11 cellular contexts compared by ENCODE assay signal in genomic region chr1:51514733-51515132, GRCh38. TPM values are rescaled to one million over a fixed set of nuclear protein-coding genes. Genes with fewer than 3 reads are reported as not detected.
DNase-seq lines count a peak whose midpoint lies in the region; ATAC-seq and TF ChIP-seq lines count a peak whose summit lies in the region.
"Had no signal": no experiment of that assay in that cellular context is flagged by ENCODE, and none has a peak within 500 bp of the region (broad histone marks: within the 10 kb centered on the region; RNA-seq: fewer than 3 reads in every experiment).

No MANE protein-coding gene starts in this region.

- no peak for DNase-seq in activated CD8-positive, alpha-beta memory T cell treated with anti-CD3 and anti-CD28 coated beads, Interleukin-2, amount 10 ng/mL, durations not matched to agents 7 days and 5 days
- DNase-seq in activated CD8-positive, alpha-beta memory T cell treated with anti-CD3 and anti-CD28 coated beads for 24 hours, result no peak
- DNase-seq in SK-N-MC (ENCODE audit: low read depth, low spot score) (no peak), globus pallidus (ENCODE audit: low spot score) (peak; percentile 20), stomach (no peak), RPMI8226 (no peak), hippocampal formation (lab: John Stamatoyannopoulos, UW) (no peak)
- DNase-seq: activated CD4-positive, alpha-beta T cell treated with anti-CD3 and anti-CD28 coated beads, Interleukin-2, amount 50 U/mL, for 4 hours; AML-193; effector CD4-positive, alpha-beta T cell had no signal

- CTCF ChIA-PET in activated CD8-positive, alpha-beta memory T cell treated with anti-CD3 and anti-CD28 coated beads, Interleukin-2, amount 10 ng/mL, durations not matched to agents 7 days and 5 days (lab: Charles Lee), result no interaction called here

- no peaks in the 10 kb centered on the region for H3K9me3 ChIP-seq in SK-N-MC (ENCODE audit: low read depth, low read length)
- no peaks in the 10 kb centered on the region for H3K9me3 ChIP-seq in stomach

- H3K9me3 Mint-ChIP-seq in activated CD8-positive, alpha-beta memory T cell treated with anti-CD3 and anti-CD28 coated beads, Interleukin-2, amount 10 ng/mL, durations not matched to agents 7 days and 5 days (ENCODE audit: low read depth), result no peaks in the 10 kb centered on the region

- TF ChIP-seq EP300 in stomach (IDR thresholded peaks at IDR 0.05), result no peak

- no peak for TF ChIP-seq POLR2A in stomach (IDR thresholded peaks at IDR 0.05)

- peak overlapping the region; percentile 67 for H3K9ac ChIP-seq in SK-N-MC (ENCODE audit: insufficient read length)

- intact Hi-C loops in stomach (cut with DNase I; ENCODE audit: low total_unique reads), result no loop called here

- H3K4me3 Mint-ChIP-seq in activated CD8-positive, alpha-beta memory T cell treated with anti-CD3 and anti-CD28 coated beads, Interleukin-2, amount 10 ng/mL, durations not matched to agents 7 days and 5 days, result peak overlapping the region; percentile 78

- H3K4me3 ChIP-seq in SK-N-MC (peak overlapping the region; percentile 92), stomach (peak overlapping the region in 3 of 4 donors; percentile 7 to 38 (median 15))

- peaks cover 57% of the 10 kb centered on the region for H3K4me1 Mint-ChIP-seq in activated CD8-positive, alpha-beta memory T cell treated with anti-CD3 and anti-CD28 coated beads, Interleukin-2, amount 10 ng/mL, durations not matched to agents 7 days and 5 days

- H3K36me3 Mint-ChIP-seq in activated CD8-positive, alpha-beta memory T cell treated with anti-CD3 and anti-CD28 coated beads, Interleukin-2, amount 10 ng/mL, durations not matched to agents 7 days and 5 days, result peaks cover 4% of the 10 kb centered on the region

- H3K27ac Mint-ChIP-seq in activated CD8-positive, alpha-beta memory T cell treated with anti-CD3 and anti-CD28 coated beads, Interleukin-2, amount 10 ng/mL, durations not matched to agents 7 days and 5 days, result peak overlapping the region; percentile 92

- H3K36me3 ChIP-seq in SK-N-MC (ENCODE audit: insufficient read depth, low read length), result no peaks in the 10 kb centered on the region
- H3K36me3 ChIP-seq in stomach, result no peaks in the 10 kb centered on the region

- no peak for TF ChIP-seq CTCF in stomach (IDR thresholded peaks at IDR 0.05)

- H3K4me1 ChIP-seq in stomach, result peaks cover 37 to 82% (median 60%) of the 10 kb centered on the region in 4 donors

- ATAC-seq in activated CD8-positive, alpha-beta memory T cell treated with anti-CD3 and anti-CD28 coated beads, Interleukin-2, amount 10 ng/mL, durations not matched to agents 7 days and 5 days, result no peak
- ATAC-seq in GM19397 (IDR thresholded peaks at IDR 0.05; ENCODE audit: unreplicated experiment), result no peak

- H3K27me3 Mint-ChIP-seq in activated CD8-positive, alpha-beta memory T cell treated with anti-CD3 and anti-CD28 coated beads, Interleukin-2, amount 10 ng/mL, durations not matched to agents 7 days and 5 days, result no peaks in the 10 kb centered on the region

- H3K27ac ChIP-seq in SK-N-MC (peak overlapping the region; percentile 84), stomach (peak overlapping the region in 4 of 5 donors; percentile 22 to 94 (median 60))

- whole genome bisulfite sequencing in stomach, 5 donors, result 42 to 44% (median 43%) methylated on average over 2 of the region's 2 CpGs

- no peaks in the 10 kb centered on the region for H3K27me3 ChIP-seq in stomach

RNA-seq across cellular contexts. Expression of gene EPS15, which starts 4.3 kb away (rescaled TPM):
- total RNA-seq in activated CD8-positive, alpha-beta memory T cell treated with anti-CD3 and anti-CD28 coated beads, Interleukin-2, amount 10 ng/mL, durations not matched to agents 7 days and 5 days, result 10 to 100 TPM; 71.6 to 80.0 TPM
- total RNA-seq in stomach, result 100 to 1,000 TPM in 1 of 5 donors, 10 to 100 TPM in 4; 43.8 to 139 (median 67.4) TPM
- 10 to 100 TPM; 13.3 to 23.4 (median 15.3) TPM for polyA plus RNA-seq in stomach
